24 cellular contexts compared by ENCODE assay signal in genomic region chr5:106116682-106117081, GRCh38.
DNase-seq lines count a peak whose midpoint lies in the region; ATAC-seq and TF ChIP-seq lines count a peak whose summit lies in the region.
"Had no signal": no experiment of that assay in that cellular context is flagged by ENCODE, and none has a peak within 500 bp of the region (broad histone marks: within the 10 kb centered on the region; RNA-seq: fewer than 3 reads in every experiment).

No MANE protein-coding gene starts in this region.

- H2AFZ ChIP-seq in ACC112 (ENCODE audit: low read length, unreplicated experiment): no peak overlapping the region
- H2AFZ ChIP-seq in IMR-90 (replicated peaks; ENCODE audit: low read length, poor library complexity): no peak overlapping the region
- H2AFZ ChIP-seq in GM23248: no peak overlapping the region
- H2AFZ ChIP-seq: PC-9 had no signal

- H2BK15ac ChIP-seq in IMR-90 (ENCODE audit: low read depth, low read length): no peak overlapping the region

- TF ChIP-seq RAD21 in IMR-90 (IDR thresholded peaks at IDR 0.05; ENCODE audit: low read length): no peak

- H3K14ac ChIP-seq in IMR-90 (replicated peaks; ENCODE audit: low read depth, low read length): no peak overlapping the region

- H3K36me3 ChIP-seq in ACC112 (ENCODE audit: insufficient read depth, low read length) (no peaks in the 10 kb centered on the region), IMR-90 (ENCODE audit: control insufficient read depth, insufficient read depth, low read length) (no peaks in the 10 kb centered on the region), GM23248 (ENCODE audit: low read depth) (no peaks in the 10 kb centered on the region)

- peak overlapping the region; percentile 75 for H2BK5ac ChIP-seq in IMR-90 (ENCODE audit: low read depth, low read length, poor library complexity, severe bottlenecking)

- no peak overlapping the region for H3K4ac ChIP-seq in IMR-90 (ENCODE audit: low read depth, low read length)

- H2BK20ac ChIP-seq in IMR-90 (ENCODE audit: low read depth, low read length): no peak overlapping the region; the same call in 1 of the 2 replicates

- DNase-seq in IMR-90: peak; percentile 79
- peak; percentile 18 for DNase-seq in astrocyte of the spinal cord (ENCODE audit: low read depth, low spot score)
- peak; percentile 69 for DNase-seq in iris pigment epithelial cell (ENCODE audit: low read depth)
- no peak for DNase-seq in GM23248
- no peak for DNase-seq in NCI-H526 treated with DMSO at 0.1 percent for 48 hours (lab: John Stamatoyannopoulos, UW)
- DNase-seq: 8988T; C1 segment of cervical spinal cord; CD4-positive, alpha-beta memory T cell; COR-L47; DMS79; EL; GF-D8; NCI-H1048; NCI-H1417; NCI-H1694 treated with DMSO at 0.1 percent for 48 hours; NCI-H2081; NCI-H2227 treated with DMSO at 0.1 percent for 48 hours; NCI-H510A; PC-9; Right ventricle myocardium superior had no signal

- H3K27ac ChIP-seq in ACC112 (ENCODE audit: low read depth, low read length) (no peak overlapping the region), IMR-90 (ENCODE audit: insufficient read depth, low read length) (peak overlapping the region; percentile 46; the same call in 1 of the 2 replicates), GM23248 (no peak overlapping the region)
- H3K27ac ChIP-seq: HL-60, PC-9 had no signal

- H3K9me2 ChIP-seq in GM23248 (ENCODE audit: insufficient read depth): no peaks in the 10 kb centered on the region

- H3K27me3 ChIP-seq in ACC112 (ENCODE audit: insufficient read depth, low read length) (no peaks in the 10 kb centered on the region), IMR-90 (ENCODE audit: control insufficient read depth, insufficient read depth, low read length) (no peaks in the 10 kb centered on the region), GM23248 (replicated peaks; ENCODE audit: insufficient read depth) (no peaks in the 10 kb centered on the region)

- intact Hi-C loops in IMR-90 (cut with micrococcal nuclease): loop anchor here (5.0 kb wide), 1 partner anchor 1556 kb away; the partner anchor contains the start of gene EFNA5

- no peaks in the 10 kb centered on the region for H3K79me1 ChIP-seq in IMR-90 (ENCODE audit: low read depth in 1 of 2, low read length in 2 of 2)

- TF ChIP-seq CTCF in IMR-90 (conservative IDR thresholded peaks at IDR 0.05; ENCODE audit: low read depth, low read length) (no peak), astrocyte of the spinal cord (IDR thresholded peaks at IDR 0.05; ENCODE audit: low read depth, low read length) (no peak)

- dilution Hi-C loops in IMR-90 (cut with HindIII; ENCODE audit: low sequenced_read_pairs, unreplicated experiment): no loop called here

- peak overlapping the region; percentile 95; the same call in 1 of the 2 replicates for H2BK120ac ChIP-seq in IMR-90 (ENCODE audit: low read depth, low read length)

- H3K9ac ChIP-seq in IMR-90 (ENCODE audit: low read depth, low read length): no peak overlapping the region
- no peak overlapping the region for H3K9ac ChIP-seq in GM23248

- no peak overlapping the region for H4K91ac ChIP-seq in IMR-90 (ENCODE audit: insufficient read depth, low read depth, low read length)

- H3K56ac ChIP-seq in IMR-90 (ENCODE audit: extremely low read depth, insufficient read depth, low read length): no peak overlapping the region

- 0 out of 2 replicates have a peak, but pooled peaks cover 3% of the 10 kb centered on the region for H3K9me1 ChIP-seq in IMR-90 (ENCODE audit: insufficient read depth, low read length)

- POLR2A ChIA-PET in IMR-90 (lab: Charles Lee; ENCODE audit: unreplicated experiment): no interaction called here

- TF ChIP-seq POLR2A in IMR-90 (IDR thresholded peaks at IDR 0.05; ENCODE audit: low read depth, low read length): no peak

- H3F3A ChIP-seq in GM23248 (ENCODE audit: insufficient read depth): no peaks in the 10 kb centered on the region

- CTCF ChIA-PET in IMR-90 (lab: Yijun Ruan, JAX): no interaction called here

- peak; percentile 96 for ATAC-seq in IMR-90 (ENCODE audit: low read depth)
- ATAC-seq in HG03025 (IDR thresholded peaks at IDR 0.05; ENCODE audit: low FRiP score, unreplicated experiment): no peak
- ATAC-seq: HCT116 had no signal

- no peak overlapping the region for H4K5ac ChIP-seq in IMR-90 (ENCODE audit: low read depth, low read length)

- peak overlapping the region; percentile 55; the same call in 1 of the 2 replicates for H3K4me2 ChIP-seq in IMR-90 (ENCODE audit: low read depth, low read length)
- H3K4me2 ChIP-seq in GM23248 (ENCODE audit: unreplicated experiment): no peak overlapping the region
- H3K4me2 ChIP-seq: PC-9 had no signal

- H4K20me1 ChIP-seq in IMR-90 (ENCODE audit: insufficient read depth, low read length) (no peaks in the 10 kb centered on the region), GM23248 (ENCODE audit: insufficient read depth) (no peaks in the 10 kb centered on the region)

- no TSS peak for BruUV-seq in IMR-90 (replicated peaks; lab: Mats Ljungman, UMichigan)

- H3K9me3 ChIP-seq in IMR-90 (ENCODE audit: control insufficient read depth, insufficient read depth, low read length): peaks cover 3% of the 10 kb centered on the region
- H3K9me3 ChIP-seq in GM23248 (ENCODE audit: low read depth): no peaks in the 10 kb centered on the region

- no peak overlapping the region for H3K23ac ChIP-seq in IMR-90 (ENCODE audit: low read depth, low read length)

- no peak overlapping the region for H2AK5ac ChIP-seq in IMR-90 (ENCODE audit: low read depth, low read length)

- WGBS in IMR-90 (ENCODE audit: extremely low coverage in 2 of 2, insufficient read length in 1 of 2), 2 experiments: no CpG with 5 or more reads among the region's 3 CpGs
- WGBS in GM23248 (ENCODE audit: low coverage in 1 of 2, low lambda C conversion rate in 2 of 2, missing lambda C conversion rate in 2 of 2), 2 experiments: 40 to 42% methylated on average over 3 of the region's 3 CpGs

- H3K79me2 ChIP-seq in ACC112 (ENCODE audit: control insufficient read depth, insufficient read depth, low read length, unreplicated experiment) (no peaks in the 10 kb centered on the region), GM23248 (ENCODE audit: insufficient read depth) (no peaks in the 10 kb centered on the region)

- no peak overlapping the region for H3K18ac ChIP-seq in IMR-90 (ENCODE audit: low read depth, low read length)

- in situ Hi-C loops in IMR-90 (cut with MboI; ENCODE audit: low sequenced_read_pairs) (no loop called here), astrocyte of the spinal cord (cut with HindIII; ENCODE audit: low sequenced_read_pairs) (no loop called here), GM23248 (cut with MboI) (no loop called here)

- H4K8ac ChIP-seq in IMR-90 (ENCODE audit: low read depth in 2 of 2, low read length in 2 of 2): peak overlapping the region in 1 of 2 experiments; percentile 46; a peak in 1 of 4 replicates

- H3K4me1 ChIP-seq in ACC112 (ENCODE audit: control insufficient read depth, insufficient read depth, low read length, unreplicated experiment) (no peaks in the 10 kb centered on the region), IMR-90 (ENCODE audit: control insufficient read depth, insufficient read depth, low read length) (peaks cover 2% of the 10 kb centered on the region), GM23248 (ENCODE audit: insufficient read depth) (no peaks in the 10 kb centered on the region)

- H2AK9ac ChIP-seq in IMR-90 (replicated peaks; ENCODE audit: low read depth, low read length, poor library complexity): no peak overlapping the region

- 0 out of 2 replicates have a peak overlapping the region, but pooled peaks have one; percentile 7 for H3K4me3 ChIP-seq in ACC112 (ENCODE audit: low read depth, low read length)
- H3K4me3 ChIP-seq in IMR-90 (ENCODE audit: insufficient read depth, low read depth, low read length): no peak overlapping the region
- no peak overlapping the region for H3K4me3 ChIP-seq in astrocyte of the spinal cord (ENCODE audit: low read depth, low read length)
- H3K4me3 ChIP-seq in GM23248: no peak overlapping the region
- H3K4me3 ChIP-seq: PC-9 had no signal

TF ChIP-seq in IMR-90, 13 proteins besides CTCF, POLR2A, EP300 and RAD21:
- no peak for TF ChIP-seq CHD1 (IDR thresholded peaks at IDR 0.05; ENCODE audit: low read depth, low read length)
- TF ChIP-seq MAZ (IDR thresholded peaks at IDR 0.05; ENCODE audit: borderline replicate concordance, low read depth, low read length): no peak
- TF ChIP-seq CEBPB (IDR thresholded peaks at IDR 0.05; ENCODE audit: low read depth, low read length): no peak
- no peak for TF ChIP-seq RCOR1 (IDR thresholded peaks at IDR 0.05; ENCODE audit: insufficient replicate concordance, low read length)
- TF ChIP-seq BHLHE40 (IDR thresholded peaks at IDR 0.05; ENCODE audit: low read depth, low read length): no peak
- no peak for TF ChIP-seq MAFK (IDR thresholded peaks at IDR 0.05; ENCODE audit: low read depth, low read length)
- TF ChIP-seq USF2 (IDR thresholded peaks at IDR 0.05; ENCODE audit: low read depth, low read length): no peak
- no peak for TF ChIP-seq SMC3 (IDR thresholded peaks at IDR 0.05; ENCODE audit: low read depth, low read length)

Comparison
In these comparisons a context has a peak if more than half of its experiments do, and no peak if none do; other contexts are left out.
1. DNase-seq: peak in IMR-90 (single experiment), astrocyte of the spinal cord (single experiment) and iris pigment epithelial cell (single experiment); none in GM23248 (single experiment) and NCI-H526 treated with DMSO at 0.1 percent for 48 hours (single experiment).